25 cellular contexts compared by ENCODE assay signal in the genomic region with DNA sequence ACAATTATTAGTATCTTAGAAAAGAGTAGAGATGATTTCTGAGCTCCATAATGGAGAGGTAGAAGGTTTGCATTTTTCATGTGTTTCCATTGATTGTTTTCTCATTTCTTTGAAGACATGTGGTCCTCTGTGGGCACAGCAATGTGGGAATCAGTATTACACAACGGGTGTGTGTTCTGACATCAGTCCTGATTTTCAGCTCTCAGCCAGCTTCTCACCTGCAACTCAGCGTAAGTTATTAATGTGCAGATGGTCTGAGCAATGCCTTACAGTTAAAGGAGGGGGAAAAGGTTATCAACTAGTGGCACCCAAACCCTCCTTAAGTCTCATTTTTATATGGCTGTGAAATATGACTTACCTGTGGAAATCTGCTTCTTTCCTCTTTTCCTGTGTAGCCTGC. TPM values are rescaled to one million over a fixed set of nuclear protein-coding genes. Genes with fewer than 3 reads are reported as not detected.
"Had no signal": no experiment of that assay in that cellular context is flagged by ENCODE, and none has a peak within 500 bp of the region (broad histone marks: within the 10 kb centered on the region; RNA-seq: fewer than 3 reads in every experiment).

No MANE protein-coding gene starts in this region.

- H3K36me3 Mint-ChIP-seq: naive thymus-derived CD8-positive, alpha-beta T cell; stimulated activated naive B cell treated with anti-CD40 and anti-IgM and Interleukin-4, amounts not matched to agents 10 μg/mL and 1 μg/mL and 100 μg/mL, for 72 hours; type B pancreatic cell had no signal

- H3K4me3 Mint-ChIP-seq: naive thymus-derived CD8-positive, alpha-beta T cell; nephron; neural crest cell; stimulated activated naive B cell treated with anti-CD40 and anti-IgM and Interleukin-4, amounts not matched to agents 10 μg/mL and 1 μg/mL and 100 μg/mL, for 72 hours; stimulated activated naive CD8-positive, alpha-beta T cell treated with anti-CD3 and anti-CD28 coated beads, Interleukin-15, Interleukin-2, amounts not matched to agents 100 ng/mL and 50 ng/mL, for 24 hours; type B pancreatic cell had no signal

- H3K27ac Mint-ChIP-seq: nephron; stimulated activated naive B cell treated with anti-CD40 and anti-IgM and Interleukin-4, amounts not matched to agents 10 μg/mL and 1 μg/mL and 100 μg/mL, for 72 hours; stimulated activated naive CD8-positive, alpha-beta T cell treated with anti-CD3 and anti-CD28 coated beads, Interleukin-15, Interleukin-2, amounts not matched to agents 100 ng/mL and 50 ng/mL, for 24 hours; type B pancreatic cell had no signal

- DNase-seq: hippocampal formation; kidney; left colon; left lung; lower lobe of right lung; mammary epithelial cell; mesenchymal stem cell; naive thymus-derived CD8-positive, alpha-beta T cell; nucleus accumbens; pancreas; posterior cingulate gyrus; retina; right cardiac atrium; sigmoid colon; small intestine; spleen; stimulated activated CD4-positive, alpha-beta T cell treated with anti-CD3 and anti-CD28 coated beads, Interleukin-4, amount 100 ng/mL, for 24 hours; stimulated activated CD8-positive, alpha-beta memory T cell treated with anti-CD3 and anti-CD28 coated beads, Interleukin-4, amount 100 ng/mL, for 48 hours; stimulated activated naive B cell treated with anti-CD40 and anti-IgM and Interleukin-4, amounts not matched to agents 10 μg/mL and 1 μg/mL and 100 μg/mL, for 72 hours; substantia nigra; uterus had no signal

- H3K27me3 Mint-ChIP-seq: stimulated activated naive B cell treated with anti-CD40 and anti-IgM and Interleukin-4, amounts not matched to agents 10 μg/mL and 1 μg/mL and 100 μg/mL, for 72 hours; type B pancreatic cell had no signal

- H3K9me3 Mint-ChIP-seq: naive thymus-derived CD8-positive, alpha-beta T cell; nephron; neural crest cell; stimulated activated naive B cell treated with anti-CD40 and anti-IgM and Interleukin-4, amounts not matched to agents 10 μg/mL and 1 μg/mL and 100 μg/mL, for 72 hours; stimulated activated naive CD8-positive, alpha-beta T cell treated with anti-CD3 and anti-CD28 coated beads, Interleukin-15, Interleukin-2, amounts not matched to agents 100 ng/mL and 50 ng/mL, for 24 hours; type B pancreatic cell had no signal

- ATAC-seq: left colon; left lung; lower lobe of right lung; naive thymus-derived CD8-positive, alpha-beta T cell; pancreas; right cardiac atrium had no signal

- H3K4me1 Mint-ChIP-seq: naive thymus-derived CD8-positive, alpha-beta T cell; nephron; neural crest cell; stimulated activated naive B cell treated with anti-CD40 and anti-IgM and Interleukin-4, amounts not matched to agents 10 μg/mL and 1 μg/mL and 100 μg/mL, for 72 hours had no signal

RNA-seq across cellular contexts. Expression of a gene that starts 59.1 kb away (rescaled TPM):
- total RNA-seq: naive thymus-derived CD8-positive, alpha-beta T cell had no signal
